ENCODE assay signal across 7 cellular contexts in the genomic region with DNA sequence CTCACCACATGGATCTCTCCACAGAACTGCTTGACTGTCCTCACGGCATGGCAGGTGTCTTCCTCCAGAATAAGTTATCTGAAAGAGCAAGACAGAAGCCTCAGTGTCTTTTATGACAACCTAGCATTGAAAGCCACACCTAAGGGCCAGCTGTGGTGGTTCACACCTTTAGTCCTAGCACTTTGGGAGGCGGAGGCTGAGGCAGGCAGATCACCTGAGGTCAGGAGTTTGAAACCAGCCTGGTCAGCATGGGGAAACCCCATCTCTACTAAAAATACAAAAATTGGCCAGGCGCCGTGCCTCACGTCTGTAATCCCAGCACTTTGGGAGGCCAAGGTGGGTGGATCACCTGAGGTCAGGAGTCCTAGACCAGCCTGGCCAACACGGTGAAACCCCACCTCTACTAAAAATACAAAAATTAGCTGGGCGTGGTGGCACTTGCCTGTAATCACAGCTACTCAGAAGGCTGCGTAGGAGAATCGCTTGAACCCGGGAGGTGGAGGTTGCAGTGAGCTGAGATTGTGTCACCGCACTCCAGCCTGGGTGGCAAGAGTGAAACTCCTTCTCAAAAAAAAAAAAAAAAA.
DNase-seq lines count a peak whose midpoint lies in the region; ATAC-seq, FAIRE-seq and TF ChIP-seq lines count a peak whose summit lies in the region.
"Not testable (repeated sequence)": the region's sequence is repeated elsewhere in the genome, so short reads cannot be mapped to it uniquely, and the experiment has no call there.

No MANE protein-coding gene starts in this region.

- peaks cover 21% of the 10 kb centered on the region for H3K9me1 ChIP-seq in IMR-90 (ENCODE audit: insufficient read depth, low read length)

- H2AFZ ChIP-seq in IMR-90 (replicated peaks; ENCODE audit: low read length, poor library complexity); HepG2 (ENCODE audit: low read length): not testable (repeated sequence)
- H2AFZ ChIP-seq in GM12878 (ENCODE audit: control insufficient read depth, low read depth, low read length), result peak overlapping the region; percentile 10; the same call in 1 of the 2 replicates

- H3K36me3 ChIP-seq in IMR-90 (ENCODE audit: control insufficient read depth, insufficient read depth, low read length); GM12878 (ENCODE audit: control insufficient read depth in 2 of 2, insufficient read depth in 2 of 2, low read length in 1 of 2); esophagus squamous epithelium; HepG2 (replicated peaks in 1 of 2; ENCODE audit: control insufficient read depth in 1 of 2, insufficient read depth in 2 of 2, low read length in 2 of 2); uterus: not testable (repeated sequence)

- H3K9me3 ChIP-seq in IMR-90 (ENCODE audit: control insufficient read depth, insufficient read depth, low read length); GM12878 (replicated peaks; ENCODE audit: control insufficient read depth, insufficient read depth, low read length); esophagus squamous epithelium; HepG2 (ENCODE audit: low read length); uterus: not testable (repeated sequence)

- H2BK120ac ChIP-seq in IMR-90 (ENCODE audit: low read depth, low read length), result peak overlapping the region; percentile 7; the same call in 1 of the 2 replicates

- not testable (repeated sequence) for H3K56ac ChIP-seq in IMR-90 (ENCODE audit: extremely low read depth, insufficient read depth, low read length)

- BruUV-seq in IMR-90 (replicated peaks; lab: Mats Ljungman, UMichigan); GM12878 (replicated peaks; lab: Mats Ljungman, UMichigan); HepG2 (replicated peaks; lab: Mats Ljungman, UMichigan): not testable (repeated sequence)

- peak overlapping the region; percentile 48 for H4K91ac ChIP-seq in IMR-90 (ENCODE audit: insufficient read depth, low read depth, low read length)

- not testable (repeated sequence) for H2BK5ac ChIP-seq in IMR-90 (ENCODE audit: low read depth, low read length, poor library complexity, severe bottlenecking)

- DNase-seq in IMR-90; GM12878 (ENCODE audit: low read depth, low spot score); esophagus squamous epithelium (lab: John Stamatoyannopoulos, UW); HepG2 (ENCODE audit: low spot score): not testable (repeated sequence)
- peak; percentile 17 for DNase-seq in activated CD4-positive, CD25-positive, alpha-beta regulatory T cell treated with anti-CD3 and anti-CD28 coated beads, Interleukin-2, amount 50 U/mL, for 72 hours
- DNase-seq in posterior vena cava (ENCODE audit: low spot score) (peak; percentile 55), uterus (peak in 1 of 2 donors; percentile 11)

- H3K4me1 ChIP-seq in IMR-90 (ENCODE audit: control insufficient read depth, insufficient read depth, low read length), result peaks cover 36% of the 10 kb centered on the region
- H3K4me1 ChIP-seq in GM12878 (ENCODE audit: control insufficient read depth, insufficient read depth, low read length), result peaks cover 14% of the 10 kb centered on the region
- H3K4me1 ChIP-seq in esophagus squamous epithelium, result peaks cover 13 to 49% (median 15%) of the 10 kb centered on the region in 3 donors
- H3K4me1 ChIP-seq in HepG2 (ENCODE audit: insufficient read depth, low read length), result peaks cover 99% of the 10 kb centered on the region
- H3K4me1 ChIP-seq in uterus, result not testable (repeated sequence)

- H3K4me2 ChIP-seq in IMR-90 (ENCODE audit: low read depth, low read length); HepG2 (ENCODE audit: low read depth, low read length): not testable (repeated sequence)
- peak overlapping the region; percentile 88 for H3K4me2 ChIP-seq in GM12878 (ENCODE audit: control insufficient read depth, insufficient read depth)

- H3K14ac ChIP-seq in IMR-90 (replicated peaks; ENCODE audit: low read depth, low read length), result 0 out of 2 replicates have a peak overlapping the region, but pooled peaks have one; percentile 6

- CTCF ChIA-PET in IMR-90 (lab: Yijun Ruan, JAX); HepG2 (lab: Yijun Ruan, JAX; ENCODE audit: low intra/inter-chr PET ratio, low total read pairs): not testable (repeated sequence)
- CTCF ChIA-PET in GM12878 (lab: Yijun Ruan, JAX), result interaction anchor here (0.7 to 7.2 kb wide), 16 partner anchors 11 to 635 kb away, joined by 3 to 61 read pairs (median 6); no protein-coding TSS in a partner anchor

- not testable (repeated sequence) for TF ChIP-seq EP300 in GM12878 (IDR thresholded peaks at IDR 0.05; ENCODE audit: borderline replicate concordance in 1 of 2, control insufficient read depth in 1 of 2, low read depth in 2 of 2, low read length in 2 of 2); HepG2 (IDR thresholded peaks at IDR 0.05; ENCODE audit: low read depth in 2 of 2, low read length in 2 of 2); HepG2 (CRISPR knock-in tag; IDR thresholded peaks at IDR 0.05; ENCODE audit: borderline replicate concordance)

- TF ChIP-seq CTCF in IMR-90 (conservative IDR thresholded peaks at IDR 0.05; ENCODE audit: low read depth, low read length); GM12878 (IDR thresholded peaks at IDR 0.05 in 2 of 3, conservative IDR thresholded peaks at IDR 0.05 in 1 of 3; ENCODE audit: control insufficient read depth in 2 of 3, extremely low read depth in 1 of 3, insufficient read depth in 1 of 3, low read depth in 3 of 3, low read length in 3 of 3); esophagus squamous epithelium (IDR thresholded peaks at IDR 0.05); HepG2 (CRISPR knock-in tag; IDR thresholded peaks at IDR 0.05); uterus (IDR thresholded peaks at IDR 0.05): not testable (repeated sequence)

- WGBS in IMR-90 (ENCODE audit: extremely low coverage in 2 of 2, insufficient read length in 1 of 2), 2 experiments, result no CpG with 5 or more reads among the region's 11 CpGs
- WGBS in GM12878 (ENCODE audit: insufficient coverage, insufficient replicate concordance, low lambda C conversion rate, missing lambda C conversion rate), result 69% methylated on average over 10 of the region's 11 CpGs
- WGBS in esophagus squamous epithelium, 2 donors, result 70 to 80% methylated on average over 7 to 9 of the region's 11 CpGs
- WGBS in HepG2 (ENCODE audit: low lambda C conversion rate), result 97% methylated on average over 11 of the region's 11 CpGs

- H3K9ac ChIP-seq in IMR-90 (ENCODE audit: low read depth, low read length); GM12878 (ENCODE audit: control insufficient read depth, insufficient read depth, low read length); HepG2 (ENCODE audit: insufficient read depth, low read depth, low read length): not testable (repeated sequence)

- H2AK5ac ChIP-seq in IMR-90 (ENCODE audit: low read depth, low read length), result peak overlapping the region; percentile 72; the same call in 1 of the 2 replicates

- intact Hi-C loops in IMR-90 (cut with micrococcal nuclease), result loop anchor here (10.0 kb wide), 1 partner anchor 512 kb away; no protein-coding TSS in a partner anchor
- intact Hi-C loops in GM12878 (cut with micrococcal nuclease; ENCODE audit: unreplicated experiment), result loop anchor here (10.0 kb wide), 2 partner anchors 432 to 512 kb away; no protein-coding TSS in a partner anchor
- intact Hi-C loops in esophagus squamous epithelium (cut with DNase I), result loop anchor here (10.0 kb wide), 1 partner anchor 252 kb away; a partner anchor contains a TSS
- intact Hi-C loops in HepG2 (cut with micrococcal nuclease; ENCODE audit: unreplicated experiment), result loop anchor here (2.0 to 10.0 kb wide), 2 partner anchors 14 to 512 kb away; no protein-coding TSS in a partner anchor
- intact Hi-C loops in posterior vena cava (cut with DNase I), result loop anchor here (5.0 to 10.0 kb wide), 5 partner anchors 132 to 512 kb away; a partner anchor contains a TSS
- intact Hi-C loops in uterus (cut with DNase I; ENCODE audit: low total_unique reads), result not testable (repeated sequence)

- not testable (repeated sequence) for TF ChIP-seq POLR2A in IMR-90 (IDR thresholded peaks at IDR 0.05; ENCODE audit: low read depth, low read length); GM12878 (IDR thresholded peaks at IDR 0.05; ENCODE audit: low read depth, low read length); esophagus squamous epithelium (IDR thresholded peaks at IDR 0.05); HepG2 (IDR thresholded peaks at IDR 0.05; ENCODE audit: insufficient read depth in 1 of 2, low read depth in 2 of 2, low read length in 2 of 2); uterus (IDR thresholded peaks at IDR 0.05)

- peak overlapping the region in 1 of 2 experiments; percentile 13; a peak in 1 of 4 replicates for H4K8ac ChIP-seq in IMR-90 (ENCODE audit: low read depth in 2 of 2, low read length in 2 of 2)

- not testable (repeated sequence) for H3K4me3 ChIP-seq in IMR-90 (ENCODE audit: insufficient read depth, low read depth, low read length); GM12878; esophagus squamous epithelium; HepG2 (replicated peaks in 1 of 3; ENCODE audit: insufficient read depth in 1 of 3, low read depth in 2 of 3, low read length in 3 of 3); uterus

- peak overlapping the region; percentile 12 for H2AK9ac ChIP-seq in IMR-90 (replicated peaks; ENCODE audit: low read depth, low read length, poor library complexity)

- H3K4ac ChIP-seq in IMR-90 (ENCODE audit: low read depth, low read length), result peak overlapping the region; percentile 49; the same call in 1 of the 2 replicates

- not testable (repeated sequence) for H3K79me1 ChIP-seq in IMR-90 (ENCODE audit: low read depth in 1 of 2, low read length in 2 of 2)

- FAIRE-seq in GM12878 (lab: Jason Lieb, UNC); HepG2 (lab: Jason Lieb, UNC): not testable (repeated sequence)

- in situ Hi-C loops in IMR-90 (cut with MboI; ENCODE audit: low sequenced_read_pairs), result loop anchor here (10.0 kb wide), 1 partner anchor 252 kb away; a partner anchor contains a TSS
- in situ Hi-C loops in GM12878 (cut with MboI); HepG2 (cut with HindIII; ENCODE audit: extremely low pct_ligation_motif_present, low pct_unique_long_range_greater_than_20kb): not testable (repeated sequence)

- not testable (repeated sequence) for H3K23ac ChIP-seq in IMR-90 (ENCODE audit: low read depth, low read length)

- not testable (repeated sequence) for H4K5ac ChIP-seq in IMR-90 (ENCODE audit: low read depth, low read length)

- H2BK15ac ChIP-seq in IMR-90 (ENCODE audit: low read depth, low read length), result peak overlapping the region; percentile 26; the same call in 1 of the 3 replicates

- POLR2A ChIA-PET in IMR-90 (lab: Charles Lee; ENCODE audit: unreplicated experiment), result interaction anchor here (0.6 kb wide), 1 partner anchor 247 kb away, joined by 6 read pairs; no protein-coding TSS in a partner anchor
- POLR2A ChIA-PET in GM12878 (lab: Charles Lee), result interaction anchor here (0.6 to 1.2 kb wide), 6 partner anchors 10 to 503 kb away, joined by 3 to 6 read pairs (median 4); no protein-coding TSS in a partner anchor
- POLR2A ChIA-PET in HepG2 (lab: Yijun Ruan, JAX), result interaction anchor here (0.9 to 12.9 kb wide), 7 partner anchors 12 to 251 kb away, joined by 4 to 555 read pairs (median 27); a partner anchor contains a TSS

- SMC1A ChIA-PET in GM12878 (lab: Charles Lee; ENCODE audit: uncharacterized antibody, unreplicated experiment), result interaction anchor here (0.7 to 6.0 kb wide), 8 partner anchors 10 to 595 kb away, joined by 3 to 40 read pairs (median 6); no protein-coding TSS in a partner anchor

- H4K20me1 ChIP-seq in IMR-90 (ENCODE audit: insufficient read depth, low read length); GM12878 (ENCODE audit: control insufficient read depth, insufficient read depth); HepG2 (ENCODE audit: insufficient read depth, low read length): not testable (repeated sequence)

- not testable (repeated sequence) for H3K79me2 ChIP-seq in GM12878 (ENCODE audit: control insufficient read depth, insufficient read depth, low read length); HepG2 (ENCODE audit: insufficient read depth, low read length)

- H3K27me3 ChIP-seq in IMR-90 (ENCODE audit: control insufficient read depth, insufficient read depth, low read length); GM12878 (replicated peaks in 1 of 2; ENCODE audit: control insufficient read depth in 2 of 2, insufficient read depth in 2 of 2, low read length in 1 of 2); esophagus squamous epithelium; HepG2 (ENCODE audit: control insufficient read depth in 1 of 2, insufficient read depth in 2 of 2, low read length in 2 of 2); uterus: not testable (repeated sequence)

- H3K18ac ChIP-seq in IMR-90 (ENCODE audit: low read depth, low read length), result 0 out of 2 replicates have a peak overlapping the region, but pooled peaks have one; percentile 13

- H2BK20ac ChIP-seq in IMR-90 (ENCODE audit: low read depth, low read length), result peak overlapping the region; percentile 61; the same call in 1 of the 2 replicates

- dilution Hi-C loops in IMR-90 (cut with HindIII; ENCODE audit: low sequenced_read_pairs, unreplicated experiment), result not testable (repeated sequence)

- RAD21 ChIA-PET in GM12878 (lab: Charles Lee; ENCODE audit: unreplicated experiment), result interaction anchor here (0.7 to 5.6 kb wide), 6 partner anchors 8 to 512 kb away, joined by 3 to 40 read pairs (median 14); a partner anchor contains a TSS

- not testable (repeated sequence) for H3K27ac ChIP-seq in IMR-90 (ENCODE audit: insufficient read depth, low read length)
- H3K27ac ChIP-seq in GM12878 (ENCODE audit: control insufficient read depth, insufficient read depth) (peak overlapping the region; percentile 64; the same call in 1 of the 2 replicates), esophagus squamous epithelium (peak overlapping the region in 3 of 4 donors; percentile 39 to 54 (median 44)), HepG2 (ENCODE audit: extremely low read length, insufficient read depth, low read length) (peak overlapping the region; percentile 46), uterus (peak overlapping the region; percentile 59 to 68)

- TF ChIP-seq RAD21 in IMR-90 (IDR thresholded peaks at IDR 0.05; ENCODE audit: low read length); GM12878 (IDR thresholded peaks at IDR 0.05; ENCODE audit: insufficient read depth, low read depth, low read length); HepG2 (CRISPR knock-in tag; IDR thresholded peaks at IDR 0.05): not testable (repeated sequence)

- not testable (repeated sequence) for ATAC-seq in IMR-90 (ENCODE audit: low read depth); GM12878; HepG2
